ENCODE assay signal across 9 cellular contexts in the genomic region with DNA sequence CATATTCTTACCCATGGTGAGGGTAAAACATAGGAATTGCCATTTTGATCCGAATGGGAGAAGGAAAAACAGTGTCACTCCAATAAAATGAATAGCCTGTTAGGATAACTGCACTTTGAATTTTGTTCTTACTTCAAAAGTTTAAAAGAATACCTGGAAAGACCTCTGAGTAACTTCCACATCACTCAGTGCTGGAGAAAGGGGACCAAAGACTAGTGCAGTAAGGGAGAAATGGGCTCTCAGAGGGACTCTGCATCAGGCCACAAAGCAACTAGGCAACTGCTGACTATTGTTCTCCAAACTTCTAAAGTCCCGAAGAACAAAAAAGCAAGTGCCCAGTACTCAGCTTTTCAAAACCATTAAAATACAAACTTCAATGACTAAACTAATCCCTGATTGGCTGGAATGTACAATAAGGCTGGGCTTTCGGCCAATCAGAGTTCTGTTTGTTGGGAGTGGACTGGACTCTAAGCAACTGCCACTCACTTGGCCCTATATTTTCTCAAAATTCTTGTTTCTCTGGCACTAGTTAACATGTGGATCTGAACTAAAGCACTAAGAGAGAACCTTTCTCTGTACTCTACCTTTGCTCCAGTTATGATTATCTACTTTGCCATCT. TPM values are rescaled to one million over a fixed set of nuclear protein-coding genes. Genes with fewer than 3 reads are reported as not detected.
A peak's percentile ranks its signal among the peaks of the same experiment; 100 is the strongest.
DNase-seq lines count a peak whose midpoint lies in the region; ATAC-seq, FAIRE-seq and TF ChIP-seq lines count a peak whose summit lies in the region.
"Had no signal": no experiment of that assay in that cellular context is flagged by ENCODE, and none has a peak within 500 bp of the region (broad histone marks: within the 10 kb centered on the region; RNA-seq: fewer than 3 reads in every experiment).

No MANE protein-coding gene starts in this region.

- FAIRE-seq in GM12878 (lab: Jason Lieb, UNC): no peak

- no peak for TF ChIP-seq POLR2A in GM12878 (IDR thresholded peaks at IDR 0.05; ENCODE audit: low read depth, low read length)

- RAD21 ChIA-PET in GM12878 (lab: Charles Lee; ENCODE audit: unreplicated experiment): no interaction called here

- H4K91ac ChIP-seq in mesenchymal stem cell (ENCODE audit: low read length): no peak overlapping the region

- H3K4me1 ChIP-seq in HUES48 (ENCODE audit: control insufficient read depth, insufficient read depth, low read length): peaks cover 35% of the 10 kb centered on the region
- H3K4me1 ChIP-seq in GM12878 (ENCODE audit: control insufficient read depth, insufficient read depth, low read length): peaks cover 9% of the 10 kb centered on the region
- H3K4me1 ChIP-seq in mesenchymal stem cell (ENCODE audit: control insufficient read depth, insufficient read depth, low read depth, low read length): peaks cover 7% of the 10 kb centered on the region

- CTCF ChIA-PET in GM12878 (lab: Yijun Ruan, JAX): interaction anchor here (1.6 kb wide), 1 partner anchor 13 kb away, joined by 7 read pairs; no protein-coding TSS in a partner anchor

- no peak overlapping the region for H3K4ac ChIP-seq in mesenchymal stem cell (ENCODE audit: low read depth in 1 of 2, low read length in 2 of 2)

- 98% methylated on average over 3 of the region's 3 CpGs for WGBS in GM12878 (ENCODE audit: insufficient coverage, insufficient replicate concordance, low lambda C conversion rate, missing lambda C conversion rate)
- WGBS in mesenchymal stem cell: 100% methylated on average over 1 of the region's 3 CpGs

- H2AFZ ChIP-seq in GM12878 (ENCODE audit: control insufficient read depth, low read depth, low read length): no peak overlapping the region
- no peak overlapping the region for H2AFZ ChIP-seq in mesenchymal stem cell (ENCODE audit: low read depth, low read length)

- BruUV-seq in GM12878 (replicated peaks; lab: Mats Ljungman, UMichigan): TSS peak; percentile 11

- H2BK12ac ChIP-seq in mesenchymal stem cell (ENCODE audit: low read length in 2 of 2): no peak overlapping the region

- SMC1A ChIA-PET in GM12878 (lab: Charles Lee; ENCODE audit: uncharacterized antibody, unreplicated experiment): interaction anchor here (1.5 kb wide), 1 partner anchor 46 kb away, joined by 5 read pairs; no protein-coding TSS in a partner anchor

- POLR2A ChIA-PET in GM12878 (lab: Charles Lee): no interaction called here

- peaks cover 1% of the 10 kb centered on the region for H3K79me1 ChIP-seq in mesenchymal stem cell (replicated peaks; ENCODE audit: low read length, poor library complexity, severe bottlenecking)

- intact Hi-C loops in GM12878 (cut with micrococcal nuclease; ENCODE audit: unreplicated experiment): no loop called here

- TF ChIP-seq RAD21 in GM12878 (IDR thresholded peaks at IDR 0.05; ENCODE audit: insufficient read depth, low read depth, low read length): no peak

- no peak overlapping the region for H4K8ac ChIP-seq in mesenchymal stem cell (ENCODE audit: low read length)

- H3K9ac ChIP-seq in HUES48 (ENCODE audit: low read depth, low read length) (no peak overlapping the region), GM12878 (ENCODE audit: control insufficient read depth, insufficient read depth, low read length) (no peak overlapping the region), mesenchymal stem cell (ENCODE audit: low read length) (no peak overlapping the region)

- H2AK5ac ChIP-seq in mesenchymal stem cell (ENCODE audit: low read length, severe bottlenecking): peak overlapping the region; percentile 89

- H3K14ac ChIP-seq in mesenchymal stem cell (ENCODE audit: low read length in 2 of 2): no peak overlapping the region

- H3K4me2 ChIP-seq in GM12878 (ENCODE audit: control insufficient read depth, insufficient read depth) (no peak overlapping the region), mesenchymal stem cell (ENCODE audit: low read length, poor library complexity, severe bottlenecking) (no peak overlapping the region)

- no peak for TF ChIP-seq CTCF in GM12878 (IDR thresholded peaks at IDR 0.05 in 2 of 3, conservative IDR thresholded peaks at IDR 0.05 in 1 of 3; ENCODE audit: control insufficient read depth in 2 of 3, extremely low read depth in 1 of 3, insufficient read depth in 1 of 3, low read depth in 3 of 3, low read length in 3 of 3)

- DNase-seq in D341Med (ENCODE audit: low spot score) (peak; percentile 62), GM12878 (ENCODE audit: low read depth, low spot score) (no peak), mesenchymal stem cell (peak; percentile 45), ecto neural progenitor cell (ENCODE audit: low spot score) (no peak), cerebellum (ENCODE audit: low spot score) (no peak)
- DNase-seq in stimulated activated CD4-positive, alpha-beta T cell treated with anti-CD3 and anti-CD28 coated beads, Interleukin-2, amount 100 ng/mL, for 48 hours: no peak
- DNase-seq: left ventricle myocardium superior had no signal

- peaks cover 83% of the 10 kb centered on the region for H3K79me2 ChIP-seq in GM12878 (ENCODE audit: control insufficient read depth, insufficient read depth, low read length)

- no peak overlapping the region for H3K18ac ChIP-seq in mesenchymal stem cell (ENCODE audit: low read depth in 1 of 2, low read length in 2 of 2)

- peaks cover 15% of the 10 kb centered on the region for H3K36me3 ChIP-seq in HUES48 (ENCODE audit: control insufficient read depth, insufficient read depth, low read length)
- H3K36me3 ChIP-seq in GM12878 (ENCODE audit: control insufficient read depth in 2 of 2, insufficient read depth in 2 of 2, low read length in 1 of 2): peaks cover 0 to 3% of the 10 kb centered on the region in 2 experiments; a peak in 2 of 4 replicates
- peaks cover 6 to 13% of the 10 kb centered on the region in 2 experiments for H3K36me3 ChIP-seq in mesenchymal stem cell (ENCODE audit: control insufficient read depth in 1 of 2, insufficient read depth in 2 of 2, low read depth in 1 of 2, low read length in 2 of 2)

- in situ Hi-C loops in GM12878 (cut with MboI): loop anchor here (25.0 kb wide), 1 partner anchor 1201 kb away; a partner anchor contains a TSS

- H3K27me3 ChIP-seq in HUES48 (ENCODE audit: control insufficient read depth, insufficient read depth, low read length) (no peaks in the 10 kb centered on the region), GM12878 (replicated peaks in 1 of 2; ENCODE audit: control insufficient read depth in 2 of 2, insufficient read depth in 2 of 2, low read length in 1 of 2) (no peaks in the 10 kb centered on the region), mesenchymal stem cell (ENCODE audit: control insufficient read depth in 1 of 2, insufficient read depth in 1 of 2, low read length in 2 of 2) (no peaks in the 10 kb centered on the region)

- no peak overlapping the region for H2BK120ac ChIP-seq in mesenchymal stem cell (ENCODE audit: low read depth, low read length)

- no peak overlapping the region for H2BK5ac ChIP-seq in mesenchymal stem cell (ENCODE audit: low read depth, low read length, poor library complexity, severe bottlenecking)

- H3K4me3 ChIP-seq in HUES48 (ENCODE audit: low read depth, low read length) (no peak overlapping the region), GM12878 (no peak overlapping the region), mesenchymal stem cell (ENCODE audit: insufficient read depth in 1 of 2, low read depth in 1 of 2, low read length in 2 of 2) (no peak overlapping the region)

- no peak for TF ChIP-seq EP300 in GM12878 (IDR thresholded peaks at IDR 0.05; ENCODE audit: borderline replicate concordance in 1 of 2, control insufficient read depth in 1 of 2, low read depth in 2 of 2, low read length in 2 of 2)

- ATAC-seq in GM12878 (peak; percentile 46), HG02970 (IDR thresholded peaks at IDR 0.05; ENCODE audit: low FRiP score, unreplicated experiment) (no peak)

- no peaks in the 10 kb centered on the region for H3K9me3 ChIP-seq in HUES48 (ENCODE audit: control insufficient read depth, insufficient read depth, low read length)
- no peaks in the 10 kb centered on the region for H3K9me3 ChIP-seq in GM12878 (replicated peaks; ENCODE audit: control insufficient read depth, insufficient read depth, low read length)
- H3K9me3 ChIP-seq in mesenchymal stem cell (ENCODE audit: control insufficient read depth, low read length): no peaks in the 10 kb centered on the region

- H2BK15ac ChIP-seq in mesenchymal stem cell (ENCODE audit: low read depth, poor library complexity, severe bottlenecking): no peak overlapping the region

- H3K27ac ChIP-seq in HUES48 (ENCODE audit: low read depth, low read length) (peak overlapping the region; percentile 97), GM12878 (ENCODE audit: control insufficient read depth, insufficient read depth) (no peak overlapping the region), mesenchymal stem cell (ENCODE audit: low read length, poor library complexity, severe bottlenecking) (no peak overlapping the region)

- H4K20me1 ChIP-seq in GM12878 (ENCODE audit: control insufficient read depth, insufficient read depth): 0 out of 2 replicates have a peak, but pooled peaks cover 4% of the 10 kb centered on the region

- no peak overlapping the region for H3K23ac ChIP-seq in mesenchymal stem cell (ENCODE audit: low read length in 2 of 2)

RNA-seq across cellular contexts. Expression of a gene that starts 6.2 kb away (rescaled TPM):
- 134 and 138 TPM in 2 replicates for total RNA-seq in GM12878 (2013; cell fraction: nucleolus; rRNA removed)
- total RNA-seq in GM12878 (2014; rRNA removed) (70.2 and 70.4 TPM in 2 replicates), GM12878 (2014; rRNA removed; fragmentation: Illumina TruSeq; extraction: Trizol) (156 and 173 TPM in 2 replicates), GM12878 (2021) (104 and 113 TPM in 2 replicates), cerebellum (76.5 TPM)
- polyA plus RNA-seq in GM12878 (2011; ENCODE audit: low read depth): 65.9 TPM
- polyA plus RNA-seq in GM12878 (2011; rRNA removed) (60.1 and 72.4 TPM in 2 replicates), GM12878 (2014; fragmentation: Illumina TruSeq; extraction: Trizol) (164 and 196 TPM in 2 replicates), GM12878 (2014; fragmentation: Nextera tagmentation; extraction: Ambion mirVana) (10 to 100 TPM; 61.2 to 70.3 TPM), GM12878 (2014; rRNA removed) (89.6 and 91.8 TPM in 2 replicates), GM12878 (2016; fragmentation: Nextera tagmentation; extraction: Ambion mirVana) (100 to 1,000 TPM in 1 of 2 experiments, 10 to 100 TPM in 1; 97.9 to 103 TPM)
- polyA plus RNA-seq in GM12878 (2011; cell fraction: cytosol; rRNA removed): 33.8 and 35.1 TPM in 2 replicates
- polyA plus RNA-seq in GM12878 (2011; cell fraction: nucleus; rRNA removed): 35.8 and 40.3 TPM in 2 replicates
- polyA plus RNA-seq in GM12878 (2012): 89.4 and 91.4 TPM in 2 replicates
- polyA minus RNA-seq in GM12878 (2011; rRNA and poly(A)+ RNA removed): 56.9 and 58.7 TPM in 2 replicates
- 30.2 and 35.3 TPM in 2 replicates for polyA minus RNA-seq in GM12878 (2011; cell fraction: cytosol; rRNA and poly(A)+ RNA removed)
- 43.6 and 51.0 TPM in 2 replicates for polyA minus RNA-seq in GM12878 (2011; cell fraction: nucleus; rRNA and poly(A)+ RNA removed)
- polyA plus RNA-seq in mesenchymal stem cell (2013, experiment 1 of 2): 73.0 TPM
- polyA plus RNA-seq in mesenchymal stem cell (2013, experiment 2 of 2): 69.4 TPM

RNA-seq across cellular contexts. Expression of a gene that starts 8.9 kb away (rescaled TPM):
- total RNA-seq in GM12878 (2013; cell fraction: nucleolus; rRNA removed): 17.6 and 18.5 TPM in 2 replicates
- total RNA-seq in GM12878 (2014; rRNA removed) (36.8 and 39.3 TPM in 2 replicates), GM12878 (2014; rRNA removed; fragmentation: Illumina TruSeq; extraction: Trizol) (16.3 and 16.9 TPM in 2 replicates), GM12878 (2021) (22.9 and 25.8 TPM in 2 replicates), cerebellum (30.5 TPM)
- 11.6 TPM for polyA plus RNA-seq in GM12878 (2011; ENCODE audit: low read depth)
- polyA plus RNA-seq in GM12878 (2011; rRNA removed) (11.9 and 20.3 TPM in 2 replicates), GM12878 (2014; fragmentation: Illumina TruSeq; extraction: Trizol) (24.4 and 33.6 TPM in 2 replicates), GM12878 (2014; fragmentation: Nextera tagmentation; extraction: Ambion mirVana) (1 to 10 TPM; 6.4 to 6.9 TPM), GM12878 (2014; rRNA removed) (39.4 and 49.7 TPM in 2 replicates), GM12878 (2016; fragmentation: Nextera tagmentation; extraction: Ambion mirVana) (10 to 100 TPM; 28.6 to 32.2 TPM)
- polyA plus RNA-seq in GM12878 (2011; cell fraction: cytosol; rRNA removed): 26.7 and 29.6 TPM in 2 replicates
- polyA plus RNA-seq in GM12878 (2011; cell fraction: nucleus; rRNA removed): 15.3 and 19.6 TPM in 2 replicates
- 20.9 and 21.7 TPM in 2 replicates for polyA plus RNA-seq in GM12878 (2012)
- polyA minus RNA-seq in GM12878 (2011; rRNA and poly(A)+ RNA removed): 15.9 and 21.3 TPM in 2 replicates
- polyA minus RNA-seq in GM12878 (2011; cell fraction: cytosol; rRNA and poly(A)+ RNA removed): 6.4 and 7.1 TPM in 2 replicates
- 7.6 and 15.4 TPM in 2 replicates for polyA minus RNA-seq in GM12878 (2011; cell fraction: nucleus; rRNA and poly(A)+ RNA removed)
- 63.3 TPM for polyA plus RNA-seq in mesenchymal stem cell (2013, experiment 1 of 2)
- polyA plus RNA-seq in mesenchymal stem cell (2013, experiment 2 of 2): 64.3 TPM

RNA-seq across cellular contexts. Expression of a gene that starts 39.4 kb away (rescaled TPM):
- total RNA-seq in GM12878 (2013; cell fraction: nucleolus; rRNA removed): 1.2 and 1.3 TPM in 2 replicates
- total RNA-seq in GM12878 (2014; rRNA removed) (0.11 and 0.17 TPM in 2 replicates), GM12878 (2014; rRNA removed; fragmentation: Illumina TruSeq; extraction: Trizol) (not detected in 2 replicates), GM12878 (2021) (0.08 and 0.11 TPM in 2 replicates), cerebellum (5.9 TPM)
- polyA plus RNA-seq in GM12878 (2011; ENCODE audit: low read depth): 0.13 TPM
- polyA plus RNA-seq in GM12878 (2011; rRNA removed) (0.06 and 0.08 TPM in 2 replicates), GM12878 (2014; fragmentation: Illumina TruSeq; extraction: Trizol) (0.03 TPM in 1 of 2 replicates, not detected in the other), GM12878 (2014; fragmentation: Nextera tagmentation; extraction: Ambion mirVana) (not detected), GM12878 (2014; rRNA removed) (0.14 and 0.27 TPM in 2 replicates), GM12878 (2016; fragmentation: Nextera tagmentation; extraction: Ambion mirVana) (under 1 TPM; 0.03 to 0.04 TPM)
- 0.07 and 0.09 TPM in 2 replicates for polyA plus RNA-seq in GM12878 (2011; cell fraction: cytosol; rRNA removed)
- 0.18 and 0.20 TPM in 2 replicates for polyA plus RNA-seq in GM12878 (2011; cell fraction: nucleus; rRNA removed)
- 0.32 and 0.42 TPM in 2 replicates for polyA plus RNA-seq in GM12878 (2012)
- polyA minus RNA-seq in GM12878 (2011; rRNA and poly(A)+ RNA removed): 0.05 TPM in 1 of 2 replicates, not detected in the other
- polyA minus RNA-seq in GM12878 (2011; cell fraction: cytosol; rRNA and poly(A)+ RNA removed): not detected in 2 replicates
- polyA minus RNA-seq in GM12878 (2011; cell fraction: nucleus; rRNA and poly(A)+ RNA removed): 0.10 TPM in 1 of 2 replicates, not detected in the other
- 0.21 TPM for polyA plus RNA-seq in mesenchymal stem cell (2013, experiment 1 of 2)
- polyA plus RNA-seq in mesenchymal stem cell (2013, experiment 2 of 2): 0.16 TPM

RNA-seq across cellular contexts. Expression of a gene that starts 44.4 kb away (rescaled TPM):
- total RNA-seq in GM12878 (2013; cell fraction: nucleolus; rRNA removed): 22.0 and 33.7 TPM in 2 replicates
- total RNA-seq in GM12878 (2014; rRNA removed) (35.6 and 39.5 TPM in 2 replicates), GM12878 (2014; rRNA removed; fragmentation: Illumina TruSeq; extraction: Trizol) (22.5 and 22.9 TPM in 2 replicates), GM12878 (2021) (50.9 and 52.2 TPM in 2 replicates), cerebellum (27.5 TPM)
- 11.6 TPM for polyA plus RNA-seq in GM12878 (2011; ENCODE audit: low read depth)
- polyA plus RNA-seq in GM12878 (2011; rRNA removed) (14.4 and 24.6 TPM in 2 replicates), GM12878 (2014; fragmentation: Illumina TruSeq; extraction: Trizol) (16.9 and 26.3 TPM in 2 replicates), GM12878 (2014; fragmentation: Nextera tagmentation; extraction: Ambion mirVana) (1 to 10 TPM; 1.8 to 4.4 TPM), GM12878 (2014; rRNA removed) (36.5 and 40.4 TPM in 2 replicates), GM12878 (2016; fragmentation: Nextera tagmentation; extraction: Ambion mirVana) (10 to 100 TPM; 59.8 to 60.7 TPM)
- 31.7 and 35.2 TPM in 2 replicates for polyA plus RNA-seq in GM12878 (2011; cell fraction: cytosol; rRNA removed)
- polyA plus RNA-seq in GM12878 (2011; cell fraction: nucleus; rRNA removed): 23.4 and 31.0 TPM in 2 replicates
- 25.0 and 30.4 TPM in 2 replicates for polyA plus RNA-seq in GM12878 (2012)
- 64.6 and 68.2 TPM in 2 replicates for polyA minus RNA-seq in GM12878 (2011; rRNA and poly(A)+ RNA removed)
- 27.3 and 32.6 TPM in 2 replicates for polyA minus RNA-seq in GM12878 (2011; cell fraction: cytosol; rRNA and poly(A)+ RNA removed)
- polyA minus RNA-seq in GM12878 (2011; cell fraction: nucleus; rRNA and poly(A)+ RNA removed): 15.0 and 26.4 TPM in 2 replicates
- polyA plus RNA-seq in mesenchymal stem cell (2013, experiment 1 of 2): 51.3 TPM
- polyA plus RNA-seq in mesenchymal stem cell (2013, experiment 2 of 2): 50.8 TPM

Comparison
In these comparisons a context has a peak if more than half of its experiments do, and no peak if none do; other contexts are left out.
1. DNase-seq: peak in D341Med (single experiment) and mesenchymal stem cell (single experiment); none in GM12878 (single experiment), ecto neural progenitor cell (single experiment), cerebellum (single experiment) and stimulated activated CD4-positive, alpha-beta T cell treated with anti-CD3 and anti-CD28 coated beads, Interleukin-2, amount 100 ng/mL, for 48 hours (0 of 2).